Comparison of ENCODE assay signal across 8 cellular contexts in the genomic region with DNA sequence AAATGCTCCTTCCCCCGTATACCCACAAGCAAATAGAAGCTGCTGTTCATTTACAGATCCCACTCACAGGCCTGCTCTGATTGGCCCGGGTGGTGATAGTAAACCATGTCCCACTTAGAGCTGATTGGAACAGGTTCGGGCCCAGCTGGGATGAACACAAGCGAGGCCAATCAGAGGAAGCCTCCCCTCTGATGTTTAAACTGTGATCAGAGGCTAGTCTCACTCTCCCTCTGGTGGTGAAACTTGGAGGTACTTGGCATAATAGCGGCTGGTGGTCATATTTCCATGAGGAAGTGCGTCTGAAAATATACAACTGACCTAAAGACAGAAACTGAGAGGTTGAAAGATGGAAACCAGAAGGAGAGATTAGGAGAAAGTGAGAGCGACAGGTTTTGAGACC. TPM values are rescaled to one million over a fixed set of nuclear protein-coding genes. Genes with fewer than 3 reads are reported as not detected.
DNase-seq lines count a peak whose midpoint lies in the region; ATAC-seq, FAIRE-seq and TF ChIP-seq lines count a peak whose summit lies in the region.

No MANE protein-coding gene starts in this region.

- H3K9me3 Mint-ChIP-seq in activated naive CD4-positive, alpha-beta T cell treated with anti-CD3 and anti-CD28 coated beads, Interleukin-2, amount 50 U/mL, for 72 hours: no peaks in the 10 kb centered on the region

- no peaks in the 10 kb centered on the region for H3K36me3 Mint-ChIP-seq in activated naive CD4-positive, alpha-beta T cell treated with anti-CD3 and anti-CD28 coated beads, Interleukin-2, amount 50 U/mL, for 72 hours

- peak; percentile 36 for DNase-seq in CD1c-positive myeloid dendritic cell (ENCODE audit: extremely low spot score)
- peak; percentile 20 for DNase-seq in GM18507 (ENCODE audit: extremely low spot score, insufficient read length, low read depth)
- peak; percentile 73 for DNase-seq in NCI-H2227 (lab: John Stamatoyannopoulos, UW; ENCODE audit: unreplicated experiment)
- DNase-seq in activated naive CD4-positive, alpha-beta T cell treated with anti-CD3 and anti-CD28 coated beads, Interleukin-2, amount 50 U/mL, for 72 hours (ENCODE audit: low spot score in 2 of 2): peak in 1 of 2 donors; percentile 29
- peak; percentile 24 to 52 for DNase-seq in lung microvascular endothelial cell (ENCODE audit: low read depth in 2 of 2)
- DNase-seq in mesenteric fat pad (ENCODE audit: low spot score): no peak
- no peak for DNase-seq in suprapubic skin (ENCODE audit: low spot score in 2 of 2)

- FAIRE-seq in GM18507 (lab: Jason Lieb, UNC): peak; percentile 69

- no peaks in the 10 kb centered on the region for H3K9me3 ChIP-seq in suprapubic skin

- no peaks in the 10 kb centered on the region for H3K27me3 ChIP-seq in suprapubic skin

- ATAC-seq in HG02763 (IDR thresholded peaks at IDR 0.05; ENCODE audit: unreplicated experiment): peak; percentile 87
- peak; percentile 66 to 73 for ATAC-seq in activated naive CD4-positive, alpha-beta T cell treated with anti-CD3 and anti-CD28 coated beads, Interleukin-2, amount 50 U/mL, for 72 hours

- H3K4me3 ChIP-seq in suprapubic skin: no peak overlapping the region

- TF ChIP-seq EP300 in suprapubic skin (IDR thresholded peaks at IDR 0.05): no peak

- no peak overlapping the region for H3K27ac ChIP-seq in suprapubic skin

- no peak overlapping the region for H3K27ac Mint-ChIP-seq in activated naive CD4-positive, alpha-beta T cell treated with anti-CD3 and anti-CD28 coated beads, Interleukin-2, amount 50 U/mL, for 72 hours

- 85% methylated on average over 7 of the region's 7 CpGs for WGBS in suprapubic skin

- H3K36me3 ChIP-seq in suprapubic skin: no peaks in the 10 kb centered on the region

- H3K4me1 ChIP-seq in suprapubic skin: no peaks in the 10 kb centered on the region

- peak in 1 of 2 donors; percentile 20 for TF ChIP-seq CTCF in suprapubic skin (IDR thresholded peaks at IDR 0.05)

- no peak for TF ChIP-seq POLR2A in suprapubic skin (IDR thresholded peaks at IDR 0.05)

RNA-seq across cellular contexts. Expression of gene TRPC3, which starts 51.5 kb away (rescaled TPM):
- 1 to 10 TPM; 2.0 to 2.3 TPM for total RNA-seq in activated naive CD4-positive, alpha-beta T cell treated with anti-CD3 and anti-CD28 coated beads, Interleukin-2, amount 50 U/mL, for 72 hours
- total RNA-seq in lung microvascular endothelial cell (not detected in 2 replicates), mesenteric fat pad (0.48 TPM), suprapubic skin (under 1 TPM; 0.18 to 0.80 (median 0.28) TPM)

Comparison
In these comparisons a context has a peak if more than half of its experiments do, and no peak if none do; other contexts are left out.
1. DNase-seq: peak in CD1c-positive myeloid dendritic cell (single experiment), GM18507 (single experiment), NCI-H2227 (single experiment) and lung microvascular endothelial cell (2 of 2); none in mesenteric fat pad (single experiment) and suprapubic skin (0 of 2).